In the genomic region with DNA sequence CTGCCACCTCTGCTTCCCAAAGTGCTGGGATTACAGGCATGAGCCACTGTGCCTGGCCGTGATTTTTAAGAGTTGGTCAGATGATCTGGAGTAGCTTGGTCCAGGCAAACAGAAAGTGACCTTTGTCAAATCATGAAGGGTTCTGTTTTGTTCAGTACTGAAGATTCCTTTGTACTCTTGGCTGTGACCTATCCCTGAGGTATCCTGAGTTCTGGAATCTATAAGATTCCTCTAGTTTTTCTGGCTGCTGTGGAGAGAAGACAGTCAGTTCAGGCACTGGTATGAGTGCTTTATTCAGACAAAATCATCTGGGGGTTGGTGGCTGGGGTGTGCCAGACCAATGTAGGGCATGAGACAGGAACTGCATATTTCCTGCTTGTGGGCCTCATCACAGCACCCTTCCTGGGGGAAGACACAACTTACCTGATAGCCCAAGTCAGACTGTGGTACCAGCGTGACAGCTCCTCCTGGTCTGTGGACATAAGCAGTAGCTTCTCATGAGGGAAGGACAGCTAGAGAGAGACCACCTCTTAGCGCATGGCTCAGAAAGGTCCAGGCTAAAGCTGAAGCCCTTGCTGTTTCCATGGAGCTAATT, we compare ENCODE assay signal across 1 cellular context.
TF ChIP-seq lines count a peak whose summit lies in the region.

No MANE protein-coding gene starts in this region.

TF ChIP-seq in HCT116, 20 proteins besides CTCF, POLR2A, EP300 and RAD21 (continued from another document):
- TF ChIP-seq, protein P1, sequence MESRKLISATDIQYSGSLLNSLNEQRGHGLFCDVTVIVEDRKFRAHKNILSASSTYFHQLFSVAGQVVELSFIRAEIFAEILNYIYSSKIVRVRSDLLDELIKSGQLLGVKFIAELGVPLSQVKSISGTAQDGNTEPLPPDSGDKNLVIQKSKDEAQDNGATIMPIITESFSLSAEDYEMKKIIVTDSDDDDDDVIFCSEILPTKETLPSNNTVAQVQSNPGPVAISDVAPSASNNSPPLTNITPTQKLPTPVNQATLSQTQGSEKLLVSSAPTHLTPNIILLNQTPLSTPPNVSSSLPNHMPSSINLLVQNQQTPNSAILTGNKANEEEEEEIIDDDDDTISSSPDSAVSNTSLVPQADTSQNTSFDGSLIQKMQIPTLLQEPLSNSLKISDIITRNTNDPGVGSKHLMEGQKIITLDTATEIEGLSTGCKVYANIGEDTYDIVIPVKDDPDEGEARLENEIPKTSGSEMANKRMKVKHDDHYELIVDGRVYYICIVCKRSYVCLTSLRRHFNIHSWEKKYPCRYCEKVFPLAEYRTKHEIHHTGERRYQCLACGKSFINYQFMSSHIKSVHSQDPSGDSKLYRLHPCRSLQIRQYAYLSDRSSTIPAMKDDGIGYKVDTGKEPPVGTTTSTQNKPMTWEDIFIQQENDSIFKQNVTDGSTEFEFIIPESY (IDR thresholded peaks at IDR 0.05; ENCODE audit: extremely low read depth, insufficient replicate concordance, low read length): no peak
- no peak for TF ChIP-seq POLR2AphosphoS5 (IDR thresholded peaks at IDR 0.05; ENCODE audit: low read depth, low read length)
- no peak for TF ChIP-seq FOSL1 (IDR thresholded peaks at IDR 0.05; ENCODE audit: low read depth)
- no peak for TF ChIP-seq EZH2phosphoT487 (IDR thresholded peaks at IDR 0.05; ENCODE audit: borderline replicate concordance)
- TF ChIP-seq, protein P2, sequence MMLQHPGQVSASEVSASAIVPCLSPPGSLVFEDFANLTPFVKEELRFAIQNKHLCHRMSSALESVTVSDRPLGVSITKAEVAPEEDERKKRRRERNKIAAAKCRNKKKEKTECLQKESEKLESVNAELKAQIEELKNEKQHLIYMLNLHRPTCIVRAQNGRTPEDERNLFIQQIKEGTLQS (IDR thresholded peaks at IDR 0.05): no peak
- TF ChIP-seq CEBPB (IDR thresholded peaks at IDR 0.05; ENCODE audit: low read depth): no peak
- TF ChIP-seq YY1 (IDR thresholded peaks at IDR 0.05; ENCODE audit: extremely low read depth, insufficient replicate concordance, low read depth, low read length): no peak
- TF ChIP-seq CBX3 (IDR thresholded peaks at IDR 0.05; ENCODE audit: low read depth): no peak
- TF ChIP-seq EGR1 (IDR thresholded peaks at IDR 0.05; ENCODE audit: low read depth): no peak
- no peak for TF ChIP-seq SIN3A (IDR thresholded peaks at IDR 0.05; ENCODE audit: low read depth)
- TF ChIP-seq SP1 (IDR thresholded peaks at IDR 0.05; ENCODE audit: low read depth): no peak
- TF ChIP-seq, protein P3, sequence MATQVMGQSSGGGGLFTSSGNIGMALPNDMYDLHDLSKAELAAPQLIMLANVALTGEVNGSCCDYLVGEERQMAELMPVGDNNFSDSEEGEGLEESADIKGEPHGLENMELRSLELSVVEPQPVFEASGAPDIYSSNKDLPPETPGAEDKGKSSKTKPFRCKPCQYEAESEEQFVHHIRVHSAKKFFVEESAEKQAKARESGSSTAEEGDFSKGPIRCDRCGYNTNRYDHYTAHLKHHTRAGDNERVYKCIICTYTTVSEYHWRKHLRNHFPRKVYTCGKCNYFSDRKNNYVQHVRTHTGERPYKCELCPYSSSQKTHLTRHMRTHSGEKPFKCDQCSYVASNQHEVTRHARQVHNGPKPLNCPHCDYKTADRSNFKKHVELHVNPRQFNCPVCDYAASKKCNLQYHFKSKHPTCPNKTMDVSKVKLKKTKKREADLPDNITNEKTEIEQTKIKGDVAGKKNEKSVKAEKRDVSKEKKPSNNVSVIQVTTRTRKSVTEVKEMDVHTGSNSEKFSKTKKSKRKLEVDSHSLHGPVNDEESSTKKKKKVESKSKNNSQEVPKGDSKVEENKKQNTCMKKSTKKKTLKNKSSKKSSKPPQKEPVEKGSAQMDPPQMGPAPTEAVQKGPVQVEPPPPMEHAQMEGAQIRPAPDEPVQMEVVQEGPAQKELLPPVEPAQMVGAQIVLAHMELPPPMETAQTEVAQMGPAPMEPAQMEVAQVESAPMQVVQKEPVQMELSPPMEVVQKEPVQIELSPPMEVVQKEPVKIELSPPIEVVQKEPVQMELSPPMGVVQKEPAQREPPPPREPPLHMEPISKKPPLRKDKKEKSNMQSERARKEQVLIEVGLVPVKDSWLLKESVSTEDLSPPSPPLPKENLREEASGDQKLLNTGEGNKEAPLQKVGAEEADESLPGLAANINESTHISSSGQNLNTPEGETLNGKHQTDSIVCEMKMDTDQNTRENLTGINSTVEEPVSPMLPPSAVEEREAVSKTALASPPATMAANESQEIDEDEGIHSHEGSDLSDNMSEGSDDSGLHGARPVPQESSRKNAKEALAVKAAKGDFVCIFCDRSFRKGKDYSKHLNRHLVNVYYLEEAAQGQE (IDR thresholded peaks at IDR 0.05; ENCODE audit: low read depth): no peak
